Comparison of ENCODE assay signal across 8 cellular contexts in the genomic region with DNA sequence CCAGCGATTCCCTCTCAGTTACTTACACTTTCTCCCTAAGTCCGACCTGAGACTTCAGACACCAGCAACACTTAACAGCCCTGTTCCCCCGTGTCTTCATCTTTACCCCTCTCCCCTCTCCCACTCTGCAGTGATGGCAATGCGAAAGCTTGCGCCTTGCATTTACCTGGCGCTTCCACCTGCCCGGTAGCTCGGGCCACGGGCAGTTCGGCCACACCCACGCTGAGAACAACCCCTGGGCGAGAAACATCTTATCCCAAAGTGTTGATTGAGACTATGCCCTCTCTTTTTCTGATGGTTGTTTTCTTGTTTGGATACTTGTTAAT. TPM values are rescaled to one million over a fixed set of nuclear protein-coding genes. Genes with fewer than 3 reads are reported as not detected.
DNase-seq lines count a peak whose midpoint lies in the region; ATAC-seq and TF ChIP-seq lines count a peak whose summit lies in the region.

No MANE protein-coding gene starts in this region.

- WGBS in iPS DF 6.9 (ENCODE audit: insufficient coverage, insufficient read length), result no CpG with 5 or more reads among the region's 12 CpGs

- H3K9ac ChIP-seq in subcutaneous abdominal adipose tissue (ENCODE audit: low read length in 5 of 5), result peak overlapping the region; percentile 57 to 96 (median 92)

- POLR2A ChIA-PET in CD4-positive, alpha-beta memory T cell (lab: Charles Lee; ENCODE audit: partially characterized antibody), result interaction anchor here (1.4 kb wide), 1 partner anchor 321 kb away, joined by 4 read pairs; no protein-coding TSS in a partner anchor

- intact Hi-C loops in CD4-positive, alpha-beta memory T cell (cut with micrococcal nuclease), result loop anchor here (1.0 to 5.0 kb wide), 5 partner anchors 49 to 1734 kb away; a partner anchor contains a TSS
- intact Hi-C loops in activated naive CD4-positive, alpha-beta T cell treated with anti-CD3 and anti-CD28 coated beads for 36 hours (cut with micrococcal nuclease), result loop anchor here (1.0 to 5.0 kb wide), 6 partner anchors 49 to 1734 kb away; a partner anchor contains a TSS

- TF ChIP-seq CTCF in GM23338 (conservative IDR thresholded peaks at IDR 0.05; ENCODE audit: low read depth in 2 of 2), result no peak
- TF ChIP-seq CTCF in RWPE2 (IDR thresholded peaks at IDR 0.05; ENCODE audit: poor library complexity, severe bottlenecking), result no peak

- H3K9me3 ChIP-seq in CD4-positive, alpha-beta memory T cell (ENCODE audit: control insufficient read depth in 1 of 2, low read length in 2 of 2), result no peaks in the 10 kb centered on the region
- H3K9me3 ChIP-seq in RWPE2 (ENCODE audit: severe bottlenecking), result no peaks in the 10 kb centered on the region
- H3K9me3 ChIP-seq in iPS DF 6.9 (ENCODE audit: control insufficient read depth, insufficient read depth, low read length), result no peaks in the 10 kb centered on the region
- no peaks in the 10 kb centered on the region for H3K9me3 ChIP-seq in subcutaneous abdominal adipose tissue (ENCODE audit: control insufficient read depth in 5 of 5, low read length in 5 of 5)

- ATAC-seq in GM23338, result peak; percentile 19; the same call in 2 of the 3 replicates
- peak; percentile 35 for ATAC-seq in RWPE2 (ENCODE audit: low read depth)
- no peak for ATAC-seq in GM19023 (IDR thresholded peaks at IDR 0.05; ENCODE audit: unreplicated experiment)

- no peaks in the 10 kb centered on the region for H3K9me3 Mint-ChIP-seq in CD4-positive, alpha-beta memory T cell
- no peaks in the 10 kb centered on the region for H3K9me3 Mint-ChIP-seq in GM23338
- H3K9me3 Mint-ChIP-seq in activated naive CD4-positive, alpha-beta T cell treated with anti-CD3 and anti-CD28 coated beads for 36 hours, result no peaks in the 10 kb centered on the region

- peaks cover 8% of the 10 kb centered on the region for H3K36me3 ChIP-seq in CD4-positive, alpha-beta memory T cell (ENCODE audit: insufficient read depth, low read length)
- peaks cover 10% of the 10 kb centered on the region; the same call in 1 of the 2 replicates for H3K36me3 ChIP-seq in GM23338 (ENCODE audit: insufficient read depth)
- H3K36me3 ChIP-seq in RWPE2 (ENCODE audit: low read depth), result peaks cover 37% of the 10 kb centered on the region
- no peaks in the 10 kb centered on the region for H3K36me3 ChIP-seq in iPS DF 6.9 (ENCODE audit: control insufficient read depth, insufficient read depth, low read length)
- H3K36me3 ChIP-seq in subcutaneous abdominal adipose tissue (ENCODE audit: control insufficient read depth in 5 of 5, insufficient read depth in 5 of 5, low read length in 5 of 5), result peaks cover 2 to 10% (median 5%) of the 10 kb centered on the region in 5 donors

- H3K4me3 ChIP-seq in CD4-positive, alpha-beta memory T cell (ENCODE audit: low read length in 2 of 2), result peak overlapping the region; percentile 83 to 85
- H3K4me3 ChIP-seq in GM23338 (peak overlapping the region; percentile 88), RWPE2 (ENCODE audit: severe bottlenecking) (peak overlapping the region; percentile 62), iPS DF 6.9 (ENCODE audit: low read length) (peak overlapping the region; percentile 88), subcutaneous abdominal adipose tissue (ENCODE audit: low read depth in 1 of 5, low read length in 5 of 5) (peak overlapping the region; percentile 87 to 98 (median 96))

- peaks cover 7% of the 10 kb centered on the region; the same call in 1 of the 2 replicates for H3F3A ChIP-seq in GM23338 (replicated peaks; ENCODE audit: low read depth)

- H3K27me3 ChIP-seq in CD4-positive, alpha-beta memory T cell (ENCODE audit: insufficient read depth, low read length), result no peaks in the 10 kb centered on the region
- H3K27me3 ChIP-seq in GM23338 (ENCODE audit: insufficient read depth), result no peaks in the 10 kb centered on the region
- no peaks in the 10 kb centered on the region for H3K27me3 ChIP-seq in RWPE2 (ENCODE audit: insufficient read depth, poor library complexity, severe bottlenecking)
- H3K27me3 ChIP-seq in iPS DF 6.9 (ENCODE audit: control insufficient read depth, insufficient read depth, low read length), result no peaks in the 10 kb centered on the region
- H3K27me3 ChIP-seq in subcutaneous abdominal adipose tissue (ENCODE audit: control insufficient read depth in 5 of 5, insufficient read depth in 4 of 5, low read length in 5 of 5), result no peaks in the 10 kb centered on the region

- CTCF ChIA-PET in CD4-positive, alpha-beta memory T cell (lab: Charles Lee; ENCODE audit: partially characterized antibody), result no interaction called here
- CTCF ChIA-PET in activated naive CD4-positive, alpha-beta T cell treated with anti-CD3 and anti-CD28 coated beads for 36 hours (lab: Charles Lee), result interaction anchor here (1.3 kb wide), 1 partner anchor 50 kb away, joined by 4 read pairs; no protein-coding TSS in a partner anchor

- no peak overlapping the region for H3K4me3 Mint-ChIP-seq in CD4-positive, alpha-beta memory T cell
- H3K4me3 Mint-ChIP-seq in GM23338, result no peak overlapping the region
- no peak overlapping the region for H3K4me3 Mint-ChIP-seq in activated naive CD4-positive, alpha-beta T cell treated with anti-CD3 and anti-CD28 coated beads for 36 hours

- no peaks in the 10 kb centered on the region for H3K9me2 ChIP-seq in GM23338 (ENCODE audit: insufficient read depth)

- peaks cover 25% of the 10 kb centered on the region for H3K4me1 ChIP-seq in CD4-positive, alpha-beta memory T cell (ENCODE audit: insufficient read depth, low read length)
- H3K4me1 ChIP-seq in GM23338 (ENCODE audit: insufficient read depth), result peaks cover 12% of the 10 kb centered on the region
- H3K4me1 ChIP-seq in RWPE2 (ENCODE audit: insufficient read depth, poor library complexity, severe bottlenecking), result peaks cover 21% of the 10 kb centered on the region
- H3K4me1 ChIP-seq in iPS DF 6.9 (ENCODE audit: control insufficient read depth, insufficient read depth, low read length), result no peaks in the 10 kb centered on the region
- peaks cover 0 to 37% (median 29%) of the 10 kb centered on the region in 5 donors for H3K4me1 ChIP-seq in subcutaneous abdominal adipose tissue (ENCODE audit: control insufficient read depth in 5 of 5, insufficient read depth in 5 of 5, low read length in 5 of 5)

- H3K27ac ChIP-seq in CD4-positive, alpha-beta memory T cell (ENCODE audit: low read depth, low read length), result peak overlapping the region; percentile 68
- H3K27ac ChIP-seq in GM23338 (ENCODE audit: low read depth) (peak overlapping the region; percentile 92), RWPE2 (ENCODE audit: poor library complexity, severe bottlenecking) (peak overlapping the region; percentile 63), iPS DF 6.9 (ENCODE audit: low read length) (no peak overlapping the region), subcutaneous abdominal adipose tissue (ENCODE audit: low read depth, low read length) (peak overlapping the region; percentile 81)

- peaks cover 0 to 7% of the 10 kb centered on the region in 2 donors for H3K36me3 Mint-ChIP-seq in CD4-positive, alpha-beta memory T cell
- H3K36me3 Mint-ChIP-seq in GM23338 (ENCODE audit: low read depth), result peaks cover 5% of the 10 kb centered on the region
- peaks cover 7% of the 10 kb centered on the region for H3K36me3 Mint-ChIP-seq in activated naive CD4-positive, alpha-beta T cell treated with anti-CD3 and anti-CD28 coated beads for 36 hours (ENCODE audit: low read depth)

- H2AFZ ChIP-seq in GM23338, result peak overlapping the region; percentile 96

- H3K27me3 Mint-ChIP-seq in CD4-positive, alpha-beta memory T cell, result peaks cover 0 to 2% of the 10 kb centered on the region in 2 donors
- no peaks in the 10 kb centered on the region for H3K27me3 Mint-ChIP-seq in GM23338 (ENCODE audit: insufficient read depth, low read depth, poor library complexity)
- H3K27me3 Mint-ChIP-seq in activated naive CD4-positive, alpha-beta T cell treated with anti-CD3 and anti-CD28 coated beads for 36 hours (ENCODE audit: low read depth), result no peaks in the 10 kb centered on the region

- H3K4me1 Mint-ChIP-seq in CD4-positive, alpha-beta memory T cell, result peaks cover 0 to 11% (median 2%) of the 10 kb centered on the region in 4 donors
- no peaks in the 10 kb centered on the region; the same call in 2 of the 3 replicates for H3K4me1 Mint-ChIP-seq in GM23338
- H3K4me1 Mint-ChIP-seq in activated naive CD4-positive, alpha-beta T cell treated with anti-CD3 and anti-CD28 coated beads for 36 hours (ENCODE audit: low read depth), result peaks cover 10% of the 10 kb centered on the region

- H3K4me2 ChIP-seq in GM23338, result peak overlapping the region; percentile 81

- DNase-seq in CD4-positive, alpha-beta memory T cell, result peak in 1 of 5 donors; percentile 35
- no peak for DNase-seq in GM23338 (ENCODE audit: low spot score)
- no peak for DNase-seq in RWPE2 (ENCODE audit: low spot score)
- no peak for DNase-seq in iPS DF 6.9 (ENCODE audit: low read depth, low spot score)
- DNase-seq in activated CD4-positive, alpha-beta T cell treated with anti-CD3 and anti-CD28 coated beads for 1 hour, result no peak
- no peak for DNase-seq in activated naive CD4-positive, alpha-beta T cell treated with anti-CD3 and anti-CD28 coated beads for 36 hours

- H3K79me2 ChIP-seq in GM23338 (replicated peaks; ENCODE audit: insufficient read depth), result peaks cover 24% of the 10 kb centered on the region

- H3K27ac Mint-ChIP-seq in CD4-positive, alpha-beta memory T cell, result no peak overlapping the region
- H3K27ac Mint-ChIP-seq in GM23338, result no peak overlapping the region
- H3K27ac Mint-ChIP-seq in activated naive CD4-positive, alpha-beta T cell treated with anti-CD3 and anti-CD28 coated beads for 36 hours, result no peak overlapping the region

- no peaks in the 10 kb centered on the region for H4K20me1 ChIP-seq in GM23338 (replicated peaks; ENCODE audit: insufficient read depth)

TF ChIP-seq in GM23338, 12 proteins besides CTCF, POLR2A, EP300 and RAD21 (continues in another document):
- no peak for TF ChIP-seq JUNB (IDR thresholded peaks at IDR 0.05; ENCODE audit: unreplicated experiment)
- TF ChIP-seq ZNF114 (CRISPR knock-in tag; IDR thresholded peaks at IDR 0.05), result no peak
- TF ChIP-seq, protein P1, sequence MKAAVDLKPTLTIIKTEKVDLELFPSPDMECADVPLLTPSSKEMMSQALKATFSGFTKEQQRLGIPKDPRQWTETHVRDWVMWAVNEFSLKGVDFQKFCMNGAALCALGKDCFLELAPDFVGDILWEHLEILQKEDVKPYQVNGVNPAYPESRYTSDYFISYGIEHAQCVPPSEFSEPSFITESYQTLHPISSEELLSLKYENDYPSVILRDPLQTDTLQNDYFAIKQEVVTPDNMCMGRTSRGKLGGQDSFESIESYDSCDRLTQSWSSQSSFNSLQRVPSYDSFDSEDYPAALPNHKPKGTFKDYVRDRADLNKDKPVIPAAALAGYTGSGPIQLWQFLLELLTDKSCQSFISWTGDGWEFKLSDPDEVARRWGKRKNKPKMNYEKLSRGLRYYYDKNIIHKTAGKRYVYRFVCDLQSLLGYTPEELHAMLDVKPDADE (IDR thresholded peaks at IDR 0.05), result no peak
- no peak for TF ChIP-seq EZH2 (IDR thresholded peaks at IDR 0.05; ENCODE audit: low read depth, unreplicated experiment)

RNA-seq across cellular contexts. Expression of a gene that starts 0.6 kb away (rescaled TPM):
- 10 to 100 TPM; 56.5 to 57.3 TPM for total RNA-seq in CD4-positive, alpha-beta memory T cell
- 10 to 100 TPM; 52.2 to 62.4 TPM for polyA plus RNA-seq in CD4-positive, alpha-beta memory T cell
- 83.1 and 96.9 TPM in 2 replicates for total RNA-seq in GM23338 (2014; rRNA removed; shearing (Covaris generic))
- 33.7 and 41.9 TPM in 2 replicates for polyA plus RNA-seq in GM23338 (2016; fragmentation: Nextera tagmentation; extraction: Ambion mirVana)
- 10 to 100 TPM; 40.8 to 41.5 TPM for total RNA-seq in activated naive CD4-positive, alpha-beta T cell treated with anti-CD3 and anti-CD28 coated beads for 36 hours
